In the genomic region with DNA sequence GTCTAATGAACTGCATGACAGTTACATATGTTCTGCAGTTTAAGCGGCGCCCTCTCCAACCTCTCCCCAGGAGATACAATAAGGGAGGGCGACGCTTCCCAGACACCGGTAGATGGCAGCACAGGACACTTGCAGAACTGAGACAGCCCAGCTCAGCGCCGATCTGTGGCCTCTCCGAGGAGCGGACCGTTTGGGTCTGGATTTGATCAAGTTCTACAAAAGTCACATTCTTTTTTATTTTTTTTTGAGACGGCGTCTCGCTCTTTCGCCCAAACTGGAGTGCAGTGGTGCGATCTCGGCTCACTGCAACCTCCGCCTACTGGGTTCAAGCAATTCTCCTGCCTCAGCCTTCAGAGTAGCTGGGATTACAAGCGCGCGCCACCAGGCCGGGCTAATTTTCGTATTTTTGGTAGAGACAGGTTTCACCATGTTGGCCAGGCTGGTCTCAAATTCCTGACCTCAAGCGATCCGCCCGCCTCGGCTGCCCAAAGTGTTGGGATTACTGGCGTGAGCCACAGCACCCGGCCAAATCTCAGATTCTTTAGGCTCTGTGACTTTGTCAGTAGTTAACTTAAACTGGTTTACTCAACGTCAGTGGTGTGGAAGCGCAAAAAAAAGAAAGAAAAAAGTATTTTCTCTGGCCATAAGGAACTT, we compare ENCODE assay signal across 1 cellular context.
A peak's percentile ranks its signal among the peaks of the same experiment; 100 is the strongest.
TF ChIP-seq lines count a peak whose summit lies in the region.

No MANE protein-coding gene starts in this region.

TF ChIP-seq in K562, 482 proteins besides CTCF, POLR2A, EP300 and RAD21:
- TF ChIP-seq PTRF (tag; IDR thresholded peaks at IDR 0.05) (no peak), MAZ (CRISPR knock-in tag; conservative IDR thresholded peaks at IDR 0.05 in 1 of 2, IDR thresholded peaks at IDR 0.05 in 1 of 2) (peak in 1 of 2 experiments; percentile 37; a peak in 1 of 4 replicates), PREB (CRISPR knock-in tag; IDR thresholded peaks at IDR 0.05) (0 out of 2 replicates have a peak, but pooled peaks have one; percentile 53), FOXK1 (CRISPR knock-in tag; IDR thresholded peaks at IDR 0.05; ENCODE audit: borderline replicate concordance) (no peak), SMC3 (conservative IDR thresholded peaks at IDR 0.05; ENCODE audit: insufficient read depth, low read depth, low read length) (peak; percentile 78), CC2D1A (IDR thresholded peaks at IDR 0.05) (peak; percentile 43; the same call in 1 of the 2 replicates), MYC (IDR thresholded peaks at IDR 0.05; ENCODE audit: low read depth, low read length) (0 out of 2 replicates have a peak, but pooled peaks have one; percentile 11), MYC (CRISPR knock-in tag; IDR thresholded peaks at IDR 0.05; ENCODE audit: borderline replicate concordance, low read depth) (no peak), ELF1 (tag; IDR thresholded peaks at IDR 0.05) (no peak), CREM (IDR thresholded peaks at IDR 0.05; ENCODE audit: low read depth) (peak; percentile 46; the same call in 1 of the 2 replicates), TAF7 (tag; IDR thresholded peaks at IDR 0.05) (no peak), MXD1 (CRISPR knock-in tag; IDR thresholded peaks at IDR 0.05; ENCODE audit: borderline replicate concordance, poor library complexity, severe bottlenecking) (no peak), NFIC (IDR thresholded peaks at IDR 0.05) (no peak), KLF16 (IDR thresholded peaks at IDR 0.05) (peak; percentile 20; the same call in 1 of the 2 replicates), ZNF12 (CRISPR knock-in tag; IDR thresholded peaks at IDR 0.05) (no peak), ZNF134 (CRISPR knock-in tag; conservative IDR thresholded peaks at IDR 0.05) (no peak), JUND (IDR thresholded peaks at IDR 0.05; ENCODE audit: borderline replicate concordance, low read depth, low read length) (peak; percentile 19; the same call in 1 of the 2 replicates), JUND (tag; IDR thresholded peaks at IDR 0.05; ENCODE audit: borderline replicate concordance, low read depth, low read length) (no peak), BHLHE40 (IDR thresholded peaks at IDR 0.05; ENCODE audit: low read length) (0 out of 2 replicates have a peak, but pooled peaks have one; percentile 14), PHB (CRISPR knock-in tag; IDR thresholded peaks at IDR 0.05) (no peak), STAG1 (CRISPR knock-in tag; IDR thresholded peaks at IDR 0.05; ENCODE audit: borderline replicate concordance) (peak; percentile 29; the same call in 1 of the 2 replicates)
- TF ChIP-seq, protein P1, sequence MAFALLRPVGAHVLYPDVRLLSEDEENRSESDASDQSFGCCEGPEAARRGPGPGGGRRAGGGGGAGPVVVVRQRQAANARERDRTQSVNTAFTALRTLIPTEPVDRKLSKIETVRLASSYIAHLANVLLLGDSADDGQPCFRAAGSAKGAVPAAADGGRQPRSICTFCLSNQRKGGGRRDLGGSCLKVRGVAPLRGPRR (CRISPR knock-in tag; IDR thresholded peaks at IDR 0.05), result no peak
- TF ChIP-seq, protein P2, sequence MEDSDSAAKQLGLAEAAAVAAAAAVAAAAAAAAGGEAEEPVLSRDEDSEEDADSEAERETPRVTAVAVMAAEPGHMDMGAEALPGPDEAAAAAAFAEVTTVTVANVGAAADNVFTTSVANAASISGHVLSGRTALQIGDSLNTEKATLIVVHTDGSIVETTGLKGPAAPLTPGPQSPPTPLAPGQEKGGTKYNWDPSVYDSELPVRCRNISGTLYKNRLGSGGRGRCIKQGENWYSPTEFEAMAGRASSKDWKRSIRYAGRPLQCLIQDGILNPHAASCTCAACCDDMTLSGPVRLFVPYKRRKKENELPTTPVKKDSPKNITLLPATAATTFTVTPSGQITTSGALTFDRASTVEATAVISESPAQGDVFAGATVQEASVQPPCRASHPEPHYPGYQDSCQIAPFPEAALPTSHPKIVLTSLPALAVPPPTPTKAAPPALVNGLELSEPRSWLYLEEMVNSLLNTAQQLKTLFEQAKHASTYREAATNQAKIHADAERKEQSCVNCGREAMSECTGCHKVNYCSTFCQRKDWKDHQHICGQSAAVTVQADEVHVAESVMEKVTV (CRISPR knock-in tag; IDR thresholded peaks at IDR 0.05), result peak; percentile 66
